ENCODE assay signal across 11 cellular contexts in the genomic region with DNA sequence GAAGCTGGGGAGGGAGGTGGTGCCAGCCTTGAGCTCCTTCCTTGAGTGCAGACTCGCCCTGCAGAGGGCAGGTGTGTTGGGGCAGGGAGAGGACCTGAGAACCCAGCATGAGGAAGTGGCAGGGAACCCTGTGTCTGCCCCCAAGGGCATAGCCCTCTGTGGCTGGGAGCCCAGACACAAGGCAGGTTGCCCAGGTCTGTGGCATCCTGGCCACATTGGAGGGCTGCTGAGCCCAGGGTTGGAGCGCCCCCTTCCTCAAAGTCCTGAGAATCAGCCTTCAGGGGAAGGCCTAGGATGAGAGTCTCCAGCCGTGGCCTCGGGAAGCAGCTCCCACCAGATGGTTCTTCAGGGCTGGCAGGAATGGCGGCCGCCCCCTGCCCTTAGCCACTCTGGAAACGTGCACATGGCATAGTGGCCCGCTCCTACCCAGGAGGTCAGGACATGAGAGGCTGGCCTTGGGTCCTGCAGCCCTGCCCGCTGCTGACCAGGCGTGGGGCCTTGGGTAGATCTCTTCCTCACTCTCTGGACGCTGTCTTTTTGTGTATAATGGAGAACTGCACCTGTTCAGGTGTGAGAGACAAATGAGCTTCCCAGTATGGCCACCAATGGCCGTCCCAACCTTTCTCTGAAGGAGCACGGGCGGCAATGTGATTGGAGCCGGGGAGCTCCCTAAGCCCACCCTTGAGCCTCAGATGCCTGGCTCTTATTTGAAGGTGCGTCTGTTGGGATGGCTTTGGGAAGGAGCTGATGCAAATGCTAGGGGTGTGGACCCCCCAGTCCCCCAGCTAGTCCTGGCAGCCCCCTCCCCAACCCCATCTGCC. TPM values are rescaled to one million over a fixed set of nuclear protein-coding genes. Genes with fewer than 3 reads are reported as not detected.
DNase-seq lines count a peak whose midpoint lies in the region; ATAC-seq and TF ChIP-seq lines count a peak whose summit lies in the region.
"Had no signal": no experiment of that assay in that cellular context is flagged by ENCODE, and none has a peak within 500 bp of the region (broad histone marks: within the 10 kb centered on the region; RNA-seq: fewer than 3 reads in every experiment).

No MANE protein-coding gene starts in this region.

- TF ChIP-seq POLR2A in transverse colon (IDR thresholded peaks at IDR 0.05), result peak; percentile 40

- no peaks in the 10 kb centered on the region for H3K9me3 ChIP-seq in heart right ventricle
- H3K9me3 ChIP-seq in transverse colon, result no peaks in the 10 kb centered on the region

- H3K36me3 Mint-ChIP-seq in glutamatergic neuron (ENCODE audit: unreplicated experiment), result no peaks in the 10 kb centered on the region

- H3K4me3 ChIP-seq in heart right ventricle (no peak overlapping the region), transverse colon (no peak overlapping the region)

- H3K27me3 ChIP-seq in heart right ventricle, result no peaks in the 10 kb centered on the region
- no peaks in the 10 kb centered on the region for H3K27me3 ChIP-seq in transverse colon

- H3K27ac ChIP-seq in heart right ventricle, result peak overlapping the region; percentile 1 to 96 (median 87)
- H3K27ac ChIP-seq in transverse colon, result peak overlapping the region; percentile 66 to 96 (median 94)
- H3K27ac ChIP-seq: parathyroid adenoma had no signal

- peaks cover 35 to 83% (median 76%) of the 10 kb centered on the region in 9 donors for H3K4me1 ChIP-seq in heart right ventricle
- peaks cover 26 to 73% (median 46%) of the 10 kb centered on the region in 4 donors for H3K4me1 ChIP-seq in transverse colon
- H3K4me1 ChIP-seq: parathyroid adenoma had no signal

- peaks cover 6% of the 10 kb centered on the region for H3K4me1 Mint-ChIP-seq in glutamatergic neuron (ENCODE audit: low read depth, unreplicated experiment)

- peaks cover 11% of the 10 kb centered on the region for H3K27me3 Mint-ChIP-seq in glutamatergic neuron (ENCODE audit: unreplicated experiment)

- DNase-seq in heart right ventricle, result no peak
- no peak for DNase-seq in left cardiac atrium
- DNase-seq in OCI-M1 (lab: John Stamatoyannopoulos, UW), result peak; percentile 42
- no peak for DNase-seq in glutamatergic neuron
- peak; percentile 89 for DNase-seq in transverse colon
- no peak for DNase-seq in AG20443 (ENCODE audit: low spot score)
- DNase-seq: effector CD8-positive, alpha-beta T cell had no signal

- TF ChIP-seq EP300 in transverse colon (IDR thresholded peaks at IDR 0.05; ENCODE audit: low read depth), result no peak

- 79 to 82% methylated on average over 16 of the region's 16 CpGs for WGBS in heart right ventricle, 2 donors
- 75% methylated on average over 16 of the region's 16 CpGs; no CpG with 5 or more reads in 1 of the 2 donors for WGBS in transverse colon (ENCODE audit: low coverage in 1 of 2), 2 donors

- H3K36me3 ChIP-seq in heart right ventricle (peaks cover 0 to 23% (median 5%) of the 10 kb centered on the region in 9 donors), transverse colon (no peaks in the 10 kb centered on the region)

- TF ChIP-seq CTCF in heart right ventricle (IDR thresholded peaks at IDR 0.05) (no peak), glutamatergic neuron (IDR thresholded peaks at IDR 0.05; ENCODE audit: partially characterized antibody, unreplicated experiment) (no peak), transverse colon (IDR thresholded peaks at IDR 0.05) (peak in 3 of 5 experiments; percentile 18 to 61 (median 24))

- in situ Hi-C loops in transverse colon (cut with MboI; ENCODE audit: low pct_ligation_motif_present in 1 of 4, low pct_unique_long_range_greater_than_20kb in 1 of 4, low sequenced_read_pairs in 3 of 4), result loop anchor here (5.0 to 10.0 kb wide), 3 partner anchors 33 to 46 kb away; no protein-coding TSS in a partner anchor

- peaks cover 4% of the 10 kb centered on the region for H3K9me3 Mint-ChIP-seq in glutamatergic neuron (ENCODE audit: unreplicated experiment)
- H3K9me3 Mint-ChIP-seq: T-helper 1 cell treated with Interleukin-12 subunit alpha and Interleukin-12 subunit beta and Interleukin-4 antibody, amounts not matched to agents 30 μg/mL and 1 μg/mL, for 36 hours had no signal

- H3K4me3 Mint-ChIP-seq in glutamatergic neuron (ENCODE audit: unreplicated experiment), result no peak overlapping the region
- H3K4me3 Mint-ChIP-seq: T-helper 1 cell treated with Interleukin-12 subunit alpha and Interleukin-12 subunit beta and Interleukin-4 antibody, amounts not matched to agents 30 μg/mL and 1 μg/mL, for 36 hours had no signal

- no peak for ATAC-seq in heart right ventricle
- ATAC-seq in left cardiac atrium, result no peak
- no peak for ATAC-seq in HG02588 (IDR thresholded peaks at IDR 0.05; ENCODE audit: unreplicated experiment)
- ATAC-seq in GM18511 (IDR thresholded peaks at IDR 0.05; ENCODE audit: unreplicated experiment), result no peak

- intact Hi-C loops in heart right ventricle (cut with DNase I), result loop anchor here in 8 of 10 donors (1.0 to 10.0 kb wide), 9 partner anchors 40 to 268 kb away; a partner anchor contains a TSS
- intact Hi-C loops in left cardiac atrium (cut with DNase I), result loop anchor here in 1 of 2 donors (10.0 kb wide), 1 partner anchor 64 kb away; no protein-coding TSS in a partner anchor
- intact Hi-C loops in transverse colon (cut with DNase I; ENCODE audit: low total_unique reads), result loop anchor here (5.0 kb wide), 1 partner anchor 48 kb away; no protein-coding TSS in a partner anchor

- H3K27ac Mint-ChIP-seq in glutamatergic neuron (ENCODE audit: unreplicated experiment), result peak overlapping the region; percentile 66

RNA-seq across cellular contexts. Expression of a gene that starts 4.5 kb away (rescaled TPM):
- 1 to 10 TPM in 1 of 10 donors, under 1 TPM in 9; 0.04 to 1.3 (median 0.27) TPM for total RNA-seq in heart right ventricle
- under 1 TPM; 0.17 to 0.37 TPM for polyA plus RNA-seq in heart right ventricle
- total RNA-seq in left cardiac atrium, result under 1 TPM; 0.55 to 0.65 TPM
- 2.3 TPM for total RNA-seq in glutamatergic neuron (ENCODE audit: unreplicated experiment)
- total RNA-seq in transverse colon, result 10 to 100 TPM; 32.6 to 82.3 (median 46.9) TPM

RNA-seq across cellular contexts. Expression of a gene that starts 29.4 kb away (rescaled TPM):
- total RNA-seq in heart right ventricle (10 to 100 TPM; 30.7 to 73.1 (median 43.9) TPM), left cardiac atrium (10 to 100 TPM; 36.6 to 43.1 TPM), glutamatergic neuron (ENCODE audit: unreplicated experiment) (114 TPM), transverse colon (100 to 1,000 TPM in 2 of 4 donors, 10 to 100 TPM in 2; 67.9 to 202 (median 116) TPM)
- 10 to 100 TPM; 26.0 to 39.7 TPM for polyA plus RNA-seq in heart right ventricle

RNA-seq across cellular contexts. Expression of a gene that starts 38.6 kb away (rescaled TPM):
- 10 to 100 TPM in 2 of 10 donors, 1 to 10 TPM in 8; 5.8 to 12.5 (median 8.1) TPM for total RNA-seq in heart right ventricle
- polyA plus RNA-seq in heart right ventricle, result 10 to 100 TPM in 1 of 2 donors, 1 to 10 TPM in 1; 9.9 to 10.7 TPM
- 10 to 100 TPM in 1 of 2 donors, 1 to 10 TPM in 1; 9.0 to 12.3 TPM for total RNA-seq in left cardiac atrium
- 39.7 TPM for total RNA-seq in glutamatergic neuron (ENCODE audit: unreplicated experiment)
- 10 to 100 TPM; 19.5 to 30.3 (median 25.4) TPM for total RNA-seq in transverse colon

RNA-seq across cellular contexts. Expression of a gene that starts 46.0 kb away (rescaled TPM):
- total RNA-seq in heart right ventricle (10 to 100 TPM in 2 of 10 donors, 1 to 10 TPM in 8; 4.6 to 11.3 (median 8.1) TPM), left cardiac atrium (10 to 100 TPM in 1 of 2 donors, 1 to 10 TPM in 1; 10.0 to 10.4 TPM), glutamatergic neuron (ENCODE audit: unreplicated experiment) (15.9 TPM), transverse colon (100 to 1,000 TPM in 2 of 4 donors, 10 to 100 TPM in 2; 10.1 to 369 (median 90.9) TPM)
- 10 to 100 TPM in 1 of 2 donors, 1 to 10 TPM in 1; 7.8 to 19.9 TPM for polyA plus RNA-seq in heart right ventricle

Comparison
In these comparisons a context has a peak if more than half of its experiments do, and no peak if none do; other contexts are left out.
1. DNase-seq: peak in OCI-M1 (single experiment) and transverse colon (single experiment); none in heart right ventricle (0 of 2), left cardiac atrium (single experiment), glutamatergic neuron (single experiment) and AG20443 (single experiment).
2. CTCF ChIP-seq: peak in transverse colon (3 of 5); none in heart right ventricle (0 of 9) and glutamatergic neuron (single experiment).
3. RNA of a gene that starts 4.5 kb away (total RNA-seq): 32.6 to 82.3 TPM in transverse colon; 2.3 TPM in glutamatergic neuron (single experiment), 0.55 to 0.65 TPM in left cardiac atrium and 0.04 to 1.3 TPM in heart right ventricle; every median in the first group is over 10 times any median in the second.